Comparison of ENCODE assay signal across 9 cellular contexts in the genomic region with DNA sequence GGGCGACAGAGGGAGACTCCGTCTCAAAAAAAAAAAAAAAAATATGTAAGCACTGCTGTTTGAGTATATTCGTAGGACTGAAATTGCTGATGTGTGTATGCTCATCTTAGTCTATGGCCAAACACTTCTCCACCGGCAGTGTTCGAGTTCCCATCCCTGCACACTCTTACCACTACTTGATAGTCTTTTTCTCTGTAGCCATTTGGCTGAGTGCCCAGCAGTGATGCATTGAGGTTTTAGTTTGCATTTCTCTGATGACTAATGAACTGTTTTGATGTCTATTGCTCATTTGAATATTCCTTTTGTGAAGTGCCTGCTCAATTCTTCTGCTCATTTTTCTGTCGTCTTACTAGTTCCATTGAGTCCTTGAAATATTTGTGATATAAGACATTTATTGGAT. TPM values are rescaled to one million over a fixed set of nuclear protein-coding genes. Genes with fewer than 3 reads are reported as not detected.
DNase-seq lines count a peak whose midpoint lies in the region; ATAC-seq, FAIRE-seq and TF ChIP-seq lines count a peak whose summit lies in the region.
"Had no signal": no experiment of that assay in that cellular context is flagged by ENCODE, and none has a peak within 500 bp of the region (broad histone marks: within the 10 kb centered on the region; RNA-seq: fewer than 3 reads in every experiment).

No MANE protein-coding gene starts in this region.

- peak overlapping the region; percentile 56 to 95 (median 67) for H3K4me3 Mint-ChIP-seq in immature natural killer cell
- no peak overlapping the region for H3K4me3 Mint-ChIP-seq in WTC11

- H3K4me1 Mint-ChIP-seq in immature natural killer cell (peaks cover 39 to 44% of the 10 kb centered on the region in 2 donors), WTC11 (peaks cover 14% of the 10 kb centered on the region)

- no peak overlapping the region for H3K9ac ChIP-seq in BLaER1 treated with 17β-estradiol and CSF1 and Interleukin-3, amounts not matched to agents 10 nM and 100 nM

- peak overlapping the region; percentile 13 to 88 (median 80) for H3K27ac Mint-ChIP-seq in immature natural killer cell
- H3K27ac Mint-ChIP-seq in WTC11, result no peak overlapping the region

- H3K4me2 ChIP-seq in BLaER1 treated with 17β-estradiol and CSF1 and Interleukin-3, amounts not matched to agents 10 nM and 100 nM, result peak overlapping the region; percentile 85 to 97 (median 93); a peak in 21 of 22 replicates

- peak overlapping the region in 3 of 11 experiments; percentile 20 to 91 (median 88); a peak in 2 of 22 replicates for H3K27ac ChIP-seq in BLaER1 treated with 17β-estradiol and CSF1 and Interleukin-3, amounts not matched to agents 10 nM and 100 nM
- H3K27ac ChIP-seq: tibial nerve had no signal

- no peaks in the 10 kb centered on the region for H3K27me3 ChIP-seq in BLaER1 treated with 17β-estradiol and CSF1 and Interleukin-3, amounts not matched to agents 10 nM and 100 nM
- H3K27me3 ChIP-seq: tibial nerve had no signal

- peaks cover 0 to 29% (median 19%) of the 10 kb centered on the region in 11 experiments; a peak in 14 of 22 replicates for H3K36me3 ChIP-seq in BLaER1 treated with 17β-estradiol and CSF1 and Interleukin-3, amounts not matched to agents 10 nM and 100 nM

- no peak overlapping the region for H3K4me3 ChIP-seq in BLaER1 treated with 17β-estradiol and CSF1 and Interleukin-3, amounts not matched to agents 10 nM and 100 nM
- H3K4me3 ChIP-seq: tibial nerve had no signal

- CTCF ChIA-PET in WTC11 (lab: Charles Lee), result no interaction called here

- ATAC-seq in HG03521 (IDR thresholded peaks at IDR 0.05; ENCODE audit: unreplicated experiment), result peak; percentile 36
- no peak for ATAC-seq in WTC11

- DNase-seq in GM19239 (ENCODE audit: insufficient read length, low spot score) (no peak), RPMI7951 (ENCODE audit: low read depth) (peak; percentile 97), immature natural killer cell (peak in 1 of 3 donors; percentile 68), WTC11 (ENCODE audit: low spot score) (no peak)
- DNase-seq in activated T-helper 9 cell treated with anti-CD3 and anti-CD28 coated beads, Interleukin-2, amount 50 U/mL, for 16 hours (ENCODE audit: low read depth), result peak; percentile 75
- DNase-seq in stimulated activated CD8-positive, alpha-beta memory T cell treated with anti-CD3 and anti-CD28 coated beads, Interleukin-15, amount 100 ng/mL, for 48 hours (ENCODE audit: low read depth in 2 of 2), result peak; percentile 72

- FAIRE-seq in GM19239 (lab: Jason Lieb, UNC), result peak; percentile 48

- no peaks in the 10 kb centered on the region for H3K9me3 ChIP-seq in BLaER1 treated with 17β-estradiol and CSF1 and Interleukin-3, amounts not matched to agents 10 nM and 100 nM (replicated peaks in 1 of 11)
- H3K9me3 ChIP-seq: tibial nerve had no signal

- H3K4me1 ChIP-seq in BLaER1 treated with 17β-estradiol and CSF1 and Interleukin-3, amounts not matched to agents 10 nM and 100 nM, result peaks cover 41 to 55% (median 46%) of the 10 kb centered on the region in 10 experiments

- H3K27me3 Mint-ChIP-seq in immature natural killer cell (ENCODE audit: low read depth in 3 of 3) (peaks cover 4 to 12% (median 4%) of the 10 kb centered on the region in 3 donors), WTC11 (ENCODE audit: low read depth) (peaks cover 30% of the 10 kb centered on the region)

- POLR2A ChIA-PET in WTC11 (lab: Charles Lee), result no interaction called here

- H4K20me1 ChIP-seq in BLaER1 treated with 17β-estradiol and CSF1 and Interleukin-3, amounts not matched to agents 10 nM and 100 nM, result peaks cover 0 to 11% (median 0%) of the 10 kb centered on the region in 11 experiments; a peak in 2 of 22 replicates

- peaks cover 0 to 13% (median 4%) of the 10 kb centered on the region in 3 donors for H3K36me3 Mint-ChIP-seq in immature natural killer cell
- H3K36me3 Mint-ChIP-seq in WTC11, result no peaks in the 10 kb centered on the region

- no peak for TF ChIP-seq CTCF in WTC11 (IDR thresholded peaks at IDR 0.05)

- H3K9me3 Mint-ChIP-seq in immature natural killer cell, result no peaks in the 10 kb centered on the region
- no peaks in the 10 kb centered on the region for H3K9me3 Mint-ChIP-seq in WTC11

TF ChIP-seq in WTC11, 78 proteins besides CTCF, POLR2A, EP300 and RAD21:
- TF ChIP-seq, protein P1, sequence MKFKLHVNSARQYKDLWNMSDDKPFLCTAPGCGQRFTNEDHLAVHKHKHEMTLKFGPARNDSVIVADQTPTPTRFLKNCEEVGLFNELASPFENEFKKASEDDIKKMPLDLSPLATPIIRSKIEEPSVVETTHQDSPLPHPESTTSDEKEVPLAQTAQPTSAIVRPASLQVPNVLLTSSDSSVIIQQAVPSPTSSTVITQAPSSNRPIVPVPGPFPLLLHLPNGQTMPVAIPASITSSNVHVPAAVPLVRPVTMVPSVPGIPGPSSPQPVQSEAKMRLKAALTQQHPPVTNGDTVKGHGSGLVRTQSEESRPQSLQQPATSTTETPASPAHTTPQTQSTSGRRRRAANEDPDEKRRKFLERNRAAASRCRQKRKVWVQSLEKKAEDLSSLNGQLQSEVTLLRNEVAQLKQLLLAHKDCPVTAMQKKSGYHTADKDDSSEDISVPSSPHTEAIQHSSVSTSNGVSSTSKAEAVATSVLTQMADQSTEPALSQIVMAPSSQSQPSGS (CRISPR knock-in tag; IDR thresholded peaks at IDR 0.05; ENCODE audit: borderline replicate concordance, low read depth), result no peak
- TF ChIP-seq TCF7 (CRISPR knock-in tag; IDR thresholded peaks at IDR 0.05; ENCODE audit: low read depth) (no peak), ZNF671 (CRISPR knock-in tag; IDR thresholded peaks at IDR 0.05) (no peak), NFE2L1 (CRISPR knock-in tag; IDR thresholded peaks at IDR 0.05) (no peak), JUN (CRISPR knock-in tag; IDR thresholded peaks at IDR 0.05) (no peak), MYBL2 (CRISPR knock-in tag; IDR thresholded peaks at IDR 0.05) (no peak), RORB (CRISPR knock-in tag; IDR thresholded peaks at IDR 0.05) (no peak), HMGA2 (CRISPR knock-in tag; IDR thresholded peaks at IDR 0.05) (no peak), SMAD4 (CRISPR knock-in tag; IDR thresholded peaks at IDR 0.05) (no peak), IRF2 (CRISPR knock-in tag; IDR thresholded peaks at IDR 0.05; ENCODE audit: borderline replicate concordance, low read depth) (no peak), KAT7 (CRISPR knock-in tag; IDR thresholded peaks at IDR 0.05; ENCODE audit: borderline replicate concordance) (no peak)
- TF ChIP-seq, protein P2, sequence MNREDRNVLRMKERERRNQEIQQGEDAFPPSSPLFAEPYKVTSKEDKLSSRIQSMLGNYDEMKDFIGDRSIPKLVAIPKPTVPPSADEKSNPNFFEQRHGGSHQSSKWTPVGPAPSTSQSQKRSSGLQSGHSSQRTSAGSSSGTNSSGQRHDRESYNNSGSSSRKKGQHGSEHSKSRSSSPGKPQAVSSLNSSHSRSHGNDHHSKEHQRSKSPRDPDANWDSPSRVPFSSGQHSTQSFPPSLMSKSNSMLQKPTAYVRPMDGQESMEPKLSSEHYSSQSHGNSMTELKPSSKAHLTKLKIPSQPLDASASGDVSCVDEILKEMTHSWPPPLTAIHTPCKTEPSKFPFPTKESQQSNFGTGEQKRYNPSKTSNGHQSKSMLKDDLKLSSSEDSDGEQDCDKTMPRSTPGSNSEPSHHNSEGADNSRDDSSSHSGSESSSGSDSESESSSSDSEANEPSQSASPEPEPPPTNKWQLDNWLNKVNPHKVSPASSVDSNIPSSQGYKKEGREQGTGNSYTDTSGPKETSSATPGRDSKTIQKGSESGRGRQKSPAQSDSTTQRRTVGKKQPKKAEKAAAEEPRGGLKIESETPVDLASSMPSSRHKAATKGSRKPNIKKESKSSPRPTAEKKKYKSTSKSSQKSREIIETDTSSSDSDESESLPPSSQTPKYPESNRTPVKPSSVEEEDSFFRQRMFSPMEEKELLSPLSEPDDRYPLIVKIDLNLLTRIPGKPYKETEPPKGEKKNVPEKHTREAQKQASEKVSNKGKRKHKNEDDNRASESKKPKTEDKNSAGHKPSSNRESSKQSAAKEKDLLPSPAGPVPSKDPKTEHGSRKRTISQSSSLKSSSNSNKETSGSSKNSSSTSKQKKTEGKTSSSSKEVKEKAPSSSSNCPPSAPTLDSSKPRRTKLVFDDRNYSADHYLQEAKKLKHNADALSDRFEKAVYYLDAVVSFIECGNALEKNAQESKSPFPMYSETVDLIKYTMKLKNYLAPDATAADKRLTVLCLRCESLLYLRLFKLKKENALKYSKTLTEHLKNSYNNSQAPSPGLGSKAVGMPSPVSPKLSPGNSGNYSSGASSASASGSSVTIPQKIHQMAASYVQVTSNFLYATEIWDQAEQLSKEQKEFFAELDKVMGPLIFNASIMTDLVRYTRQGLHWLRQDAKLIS (CRISPR knock-in tag; IDR thresholded peaks at IDR 0.05; ENCODE audit: borderline replicate concordance), result no peak

RNA-seq across cellular contexts. Expression of a gene that starts 1.9 kb away (rescaled TPM):
- total RNA-seq in RPMI7951 (2014; rRNA removed; shearing (Covaris generic)), result 4.2 and 4.8 TPM in 2 replicates
- polyA plus RNA-seq in immature natural killer cell, result 10 to 100 TPM in 1 of 3 donors, 1 to 10 TPM in 2; 6.0 to 15.6 (median 6.5) TPM
- 5.4 to 5.9 TPM (median 5.6 TPM) in 3 replicates for total RNA-seq in WTC11 (2021)

RNA-seq across cellular contexts. Expression of a gene that starts 15.9 kb away (rescaled TPM):
- 17.3 and 18.6 TPM in 2 replicates for total RNA-seq in RPMI7951 (2014; rRNA removed; shearing (Covaris generic))
- polyA plus RNA-seq in immature natural killer cell, result 10 to 100 TPM; 19.0 to 37.0 (median 20.5) TPM
- 59.4 to 64.4 TPM (median 61.9 TPM) in 3 replicates for total RNA-seq in WTC11 (2021)

RNA-seq across cellular contexts. Expression of a gene that starts 16.1 kb away (rescaled TPM):
- 130 and 143 TPM in 2 replicates for total RNA-seq in RPMI7951 (2014; rRNA removed; shearing (Covaris generic))
- 100 to 1,000 TPM in 2 of 3 donors, 10 to 100 TPM in 1; 67.7 to 161 (median 150) TPM for polyA plus RNA-seq in immature natural killer cell
- 59.7 to 64.7 TPM (median 62.2 TPM) in 3 replicates for total RNA-seq in WTC11 (2021)

RNA-seq across cellular contexts. Expression of a gene that starts 19.0 kb away (rescaled TPM):
- total RNA-seq in RPMI7951 (2014; rRNA removed; shearing (Covaris generic)), result 41.7 and 50.0 TPM in 2 replicates
- 10 to 100 TPM; 33.1 to 65.7 (median 40.6) TPM for polyA plus RNA-seq in immature natural killer cell
- total RNA-seq in WTC11 (2021), result 26.2 to 30.9 TPM (median 29.4 TPM) in 3 replicates

Comparison
In these comparisons a context has a peak if more than half of its experiments do, and no peak if none do; other contexts are left out.
1. DNase-seq: peak in RPMI7951 (single experiment), activated T-helper 9 cell treated with anti-CD3 and anti-CD28 coated beads, Interleukin-2, amount 50 U/mL, for 16 hours (single experiment) and stimulated activated CD8-positive, alpha-beta memory T cell treated with anti-CD3 and anti-CD28 coated beads, Interleukin-15, amount 100 ng/mL, for 48 hours (2 of 2); none in GM19239 (single experiment) and WTC11 (single experiment).